Comparison of ENCODE assay signal across 20 cellular contexts in genomic region chr5:24905123-24905522, GRCh38.
A peak's percentile ranks its signal among the peaks of the same experiment; 100 is the strongest.
DNase-seq lines count a peak whose midpoint lies in the region; ATAC-seq, FAIRE-seq and TF ChIP-seq lines count a peak whose summit lies in the region.
"Had no signal": no experiment of that assay in that cellular context is flagged by ENCODE, and none has a peak within 500 bp of the region (broad histone marks: within the 10 kb centered on the region; RNA-seq: fewer than 3 reads in every experiment).

No MANE protein-coding gene starts in this region.

- no peaks in the 10 kb centered on the region for H3K9me3 Mint-ChIP-seq in MCF 10A (ENCODE audit: unreplicated experiment)
- H3K9me3 Mint-ChIP-seq: neural crest cell had no signal

- H3K27me3 ChIP-seq in breast epithelium, result no peaks in the 10 kb centered on the region
- no peaks in the 10 kb centered on the region for H3K27me3 ChIP-seq in bronchial epithelial cell (ENCODE audit: control insufficient read depth, insufficient read depth, low read length)
- no peaks in the 10 kb centered on the region for H3K27me3 ChIP-seq in upper lobe of right lung
- H3K27me3 ChIP-seq: esophagus muscularis mucosa, Peyer's patch had no signal

- no peaks in the 10 kb centered on the region for H3K36me3 Mint-ChIP-seq in MCF 10A (ENCODE audit: insufficient read depth, unreplicated experiment)

- DNase-seq in MCF 10A (ENCODE audit: unreplicated experiment) (peak; percentile 74), breast epithelium (ENCODE audit: low spot score in 2 of 2) (no peak), NOMO-1 treated with dmso at 0.1 percent for 144 hours (lab: John Stamatoyannopoulos, UW; ENCODE audit: unreplicated experiment) (peak; percentile 98), bronchial epithelial cell (ENCODE audit: low read depth) (peak; percentile 4), upper lobe of right lung (no peak), NAMALWA (ENCODE audit: low spot score) (no peak), activated gamma-delta T cell (lab: John Stamatoyannopoulos, UW) (no peak)
- no peak for DNase-seq in activated CD4-positive, alpha-beta T cell treated with anti-CD3 and anti-CD28 coated beads, Interleukin-2, amount 50 U/mL, for 48 hours
- DNase-seq: activated CD8-positive, alpha-beta memory T cell treated with anti-CD3 and anti-CD28 coated beads, Interleukin-2, amount 50 U/mL, for 48 hours; activated naive CD4-positive, alpha-beta T cell; CD4-positive, alpha-beta T cell; hippocampal formation; NCI-H187 treated with DMSO at 0.1 percent for 48 hours; NCI-H526 treated with DMSO at 0.1 percent for 48 hours; Peyer's patch; stimulated activated CD4-positive, alpha-beta T cell treated with anti-CD3 and anti-CD28 coated beads, Interleukin-15, amount 100 ng/mL, for 24 hours; stimulated activated naive CD8-positive, alpha-beta T cell treated with anti-CD3 and anti-CD28 coated beads, Interleukin-15, Interleukin-2, amounts not matched to agents 100 U/mL and 50 U/mL, for 24 hours; T-helper 1 cell had no signal

- intact Hi-C loops in MCF 10A (cut with micrococcal nuclease) (no loop called here), breast epithelium (cut with DNase I; ENCODE audit: low total_unique reads) (no loop called here), upper lobe of right lung (cut with DNase I) (no loop called here)

- FAIRE-seq in bronchial epithelial cell (lab: Jason Lieb, UNC), result no peak

- H3K4me3 ChIP-seq in breast epithelium (no peak overlapping the region), bronchial epithelial cell (ENCODE audit: low read depth, low read length) (no peak overlapping the region), upper lobe of right lung (no peak overlapping the region)
- H3K4me3 ChIP-seq: esophagus muscularis mucosa, Peyer's patch had no signal

- ATAC-seq in upper lobe of right lung, result peak; percentile 22
- ATAC-seq: stimulated activated naive CD8-positive, alpha-beta T cell treated with anti-CD3 and anti-CD28 coated beads, Interleukin-15, Interleukin-2, amounts not matched to agents 100 U/mL and 50 U/mL, for 24 hours had no signal

- no peak for TF ChIP-seq POLR2A in breast epithelium (IDR thresholded peaks at IDR 0.05)

- no peaks in the 10 kb centered on the region for H3K36me3 ChIP-seq in breast epithelium
- no peaks in the 10 kb centered on the region for H3K36me3 ChIP-seq in bronchial epithelial cell (ENCODE audit: control insufficient read depth, insufficient read depth, low read length)
- no peaks in the 10 kb centered on the region for H3K36me3 ChIP-seq in upper lobe of right lung
- H3K36me3 ChIP-seq: esophagus muscularis mucosa, Peyer's patch had no signal

- H3K27ac Mint-ChIP-seq in MCF 10A (ENCODE audit: low read depth, unreplicated experiment), result peak overlapping the region; percentile 42
- H3K27ac Mint-ChIP-seq: CD4-positive, alpha-beta T cell had no signal

- H3K27ac ChIP-seq in breast epithelium (no peak overlapping the region), upper lobe of right lung (no peak overlapping the region)
- H3K27ac ChIP-seq: esophagus muscularis mucosa, Peyer's patch had no signal

- no TSS peak for BruUV-seq in MCF 10A (replicated peaks; lab: Mats Ljungman, UMichigan)

- no peak for TF ChIP-seq CTCF in MCF 10A (IDR thresholded peaks at IDR 0.05; ENCODE audit: unreplicated experiment)
- TF ChIP-seq CTCF in breast epithelium (IDR thresholded peaks at IDR 0.05), result no peak
- no peak for TF ChIP-seq CTCF in bronchial epithelial cell (IDR thresholded peaks at IDR 0.05; ENCODE audit: insufficient read depth, low read length, severe bottlenecking)
- no peak for TF ChIP-seq CTCF in upper lobe of right lung (IDR thresholded peaks at IDR 0.05)

- CTCF ChIA-PET in MCF 10A (lab: Yijun Ruan, JAX), result interaction anchor here (0.6 kb wide), 1 partner anchor 468 kb away, joined by 3 read pairs; no protein-coding TSS in a partner anchor

- no peak overlapping the region for H3K4me3 Mint-ChIP-seq in MCF 10A (ENCODE audit: unreplicated experiment)
- H3K4me3 Mint-ChIP-seq: CD4-positive, alpha-beta T cell; neural crest cell had no signal

- H3K27me3 Mint-ChIP-seq in MCF 10A (ENCODE audit: insufficient read depth, unreplicated experiment), result no peaks in the 10 kb centered on the region
- H3K27me3 Mint-ChIP-seq: CD4-positive, alpha-beta T cell had no signal

- POLR2A ChIA-PET in MCF 10A (lab: Yijun Ruan, JAX), result interaction anchor here (1.2 kb wide), 1 partner anchor 116 kb away, joined by 4 read pairs; no protein-coding TSS in a partner anchor

- H3K9me3 ChIP-seq in breast epithelium, result no peaks in the 10 kb centered on the region
- H3K9me3 ChIP-seq in upper lobe of right lung, result no peaks in the 10 kb centered on the region
- H3K9me3 ChIP-seq: esophagus muscularis mucosa, Peyer's patch had no signal

- peaks cover 26% of the 10 kb centered on the region for H3K4me1 Mint-ChIP-seq in MCF 10A (ENCODE audit: insufficient read depth, unreplicated experiment)
- H3K4me1 Mint-ChIP-seq: neural crest cell had no signal

- H3K4me1 ChIP-seq in breast epithelium (no peaks in the 10 kb centered on the region), upper lobe of right lung (no peaks in the 10 kb centered on the region)
- H3K4me1 ChIP-seq: esophagus muscularis mucosa, Peyer's patch had no signal

Comparison
In these comparisons a context has a peak if more than half of its experiments do, and no peak if none do; other contexts are left out.
1. DNase-seq: peak in MCF 10A (single experiment), NOMO-1 treated with dmso at 0.1 percent for 144 hours (single experiment) and bronchial epithelial cell (single experiment); none in breast epithelium (0 of 2), upper lobe of right lung (single experiment), NAMALWA (single experiment), activated CD4-positive, alpha-beta T cell treated with anti-CD3 and anti-CD28 coated beads, Interleukin-2, amount 50 U/mL, for 48 hours (0 of 2) and activated gamma-delta T cell (single experiment).